Comparison of ENCODE assay signal across 31 cellular contexts in genomic region chr1:4212796-4213195, GRCh38.
"Had no signal": no experiment of that assay in that cellular context is flagged by ENCODE, and none has a peak within 500 bp of the region (broad histone marks: within the 10 kb centered on the region; RNA-seq: fewer than 3 reads in every experiment).

No MANE protein-coding gene starts in this region.

- DNase-seq: activated CD4-positive, alpha-beta memory T cell treated with anti-CD3 and anti-CD28 coated beads, Interleukin-2, amount 10 ng/mL, durations not matched to agents 7 days and 5 days; activated CD4-positive, alpha-beta T cell treated with anti-CD3 and anti-CD28 coated beads for 1 hour; activated CD4-positive, alpha-beta T cell treated with anti-CD3 and anti-CD28 coated beads for 4 hours; activated CD4-positive, alpha-beta T cell treated with anti-CD3 and anti-CD28 coated beads, Interleukin-2, amount 10 ng/mL, durations not matched to agents 7 days and 5 days; activated CD4-positive, alpha-beta T cell treated with anti-CD3 and anti-CD28 coated beads, Interleukin-2, amount 50 U/mL, for 4 hours; activated effector memory CD4-positive, alpha-beta T cell treated with Interleukin-2 at 50 U/mL for 16 hours; activated naive CD4-positive, alpha-beta T cell treated with anti-CD3 and anti-CD28 coated beads for 36 hours; activated naive CD8-positive, alpha-beta T cell treated with anti-CD3 and anti-CD28 coated beads for 36 hours; activated naive CD8-positive, alpha-beta T cell treated with anti-CD3 and anti-CD28 coated beads, Interleukin-2, amount 50 U/mL, for 24 hours; activated T-cell treated with anti-CD3 and anti-CD28 coated beads, Interleukin-2, amount 50 U/mL, for 4 hours; adrenal gland; amygdala; aorta; body of pancreas; central memory CD4-positive, alpha-beta T cell; cerebellar nuclear complex; colonic mucosa; effector CD8-positive, alpha-beta T cell; foreskin keratinocyte; gastrocnemius medialis; glutamatergic neuron; heart left ventricle; T-helper 1 cell; T-helper 17 cell; T1000 had no signal

- H3K27me3 ChIP-seq: adrenal gland, body of pancreas, cardiac muscle cell, colonic mucosa, foreskin keratinocyte, gastrocnemius medialis had no signal

- H3K27ac Mint-ChIP-seq: activated CD4-positive, alpha-beta memory T cell treated with anti-CD3 and anti-CD28 coated beads, Interleukin-2, amount 10 ng/mL, durations not matched to agents 7 days and 5 days; activated CD4-positive, alpha-beta T cell treated with anti-CD3 and anti-CD28 coated beads, Interleukin-2, amount 10 ng/mL, durations not matched to agents 7 days and 5 days; activated naive CD4-positive, alpha-beta T cell treated with anti-CD3 and anti-CD28 coated beads, Interleukin-2, amount 50 U/mL, for 24 hours; activated naive CD8-positive, alpha-beta T cell treated with anti-CD3 and anti-CD28 coated beads for 36 hours; activated naive CD8-positive, alpha-beta T cell treated with anti-CD3 and anti-CD28 coated beads, Interleukin-2, amount 50 U/mL, for 24 hours; activated T-helper 17 cell treated with anti-CD3 and anti-CD28 coated beads, Interleukin-2, amount 50 U/mL, for 72 hours; T-helper 17 cell; T-helper 2 cell treated with Interferon-gamma antibody and Interleukin-4, amounts not matched to agents 5 μg/mL and 100 μg/mL, for 36 hours; WTC11 had no signal

- ATAC-seq: activated naive CD8-positive, alpha-beta T cell treated with anti-CD3 and anti-CD28 coated beads, Interleukin-2, amount 50 U/mL, for 24 hours; activated T-cell treated with anti-CD3 and anti-CD28 coated beads, Interleukin-2, amount 50 U/mL, for 4 hours; activated T-helper 17 cell treated with anti-CD3 and anti-CD28 coated beads, Interleukin-2, amount 50 U/mL, for 72 hours; body of pancreas; esophagus mucosa; foreskin keratinocyte; gastrocnemius medialis; heart left ventricle; T-helper 17 cell; WTC11 had no signal

- H3K27ac ChIP-seq: adrenal gland, body of pancreas, cardiac muscle cell, colonic mucosa, foreskin keratinocyte, gastrocnemius medialis, heart left ventricle had no signal

- H3K9me3 ChIP-seq: adrenal gland, body of pancreas, colonic mucosa, gastrocnemius medialis had no signal

- H3K4me3 ChIP-seq: adrenal gland, body of pancreas, cardiac muscle cell, colonic mucosa, gastrocnemius medialis, heart left ventricle had no signal

- H3K9me3 Mint-ChIP-seq: activated CD4-positive, alpha-beta memory T cell treated with anti-CD3 and anti-CD28 coated beads, Interleukin-2, amount 10 ng/mL, durations not matched to agents 7 days and 5 days; activated CD4-positive, alpha-beta T cell treated with anti-CD3 and anti-CD28 coated beads, Interleukin-2, amount 10 ng/mL, durations not matched to agents 7 days and 5 days; activated naive CD4-positive, alpha-beta T cell treated with anti-CD3 and anti-CD28 coated beads for 36 hours; activated naive CD4-positive, alpha-beta T cell treated with anti-CD3 and anti-CD28 coated beads, Interleukin-2, amount 50 U/mL, for 24 hours; activated naive CD8-positive, alpha-beta T cell treated with anti-CD3 and anti-CD28 coated beads for 36 hours; activated T-cell treated with anti-CD3 and anti-CD28 coated beads, Interleukin-2, amount 50 U/mL, for 4 hours; activated T-helper 17 cell treated with anti-CD3 and anti-CD28 coated beads, Interleukin-2, amount 50 U/mL, for 72 hours; T-helper 2 cell treated with Interferon-gamma antibody and Interleukin-4, amounts not matched to agents 5 μg/mL and 100 μg/mL, for 36 hours had no signal

- H3K36me3 ChIP-seq: adrenal gland, cardiac muscle cell, colonic mucosa, gastrocnemius medialis, heart left ventricle had no signal

- H3K36me3 Mint-ChIP-seq: activated naive CD4-positive, alpha-beta T cell treated with anti-CD3 and anti-CD28 coated beads, Interleukin-2, amount 50 U/mL, for 24 hours; activated naive CD8-positive, alpha-beta T cell treated with anti-CD3 and anti-CD28 coated beads for 36 hours had no signal

- H3K4me3 Mint-ChIP-seq: activated CD4-positive, alpha-beta memory T cell treated with anti-CD3 and anti-CD28 coated beads, Interleukin-2, amount 10 ng/mL, durations not matched to agents 7 days and 5 days; activated CD4-positive, alpha-beta T cell treated with anti-CD3 and anti-CD28 coated beads, Interleukin-2, amount 10 ng/mL, durations not matched to agents 7 days and 5 days; activated naive CD4-positive, alpha-beta T cell treated with anti-CD3 and anti-CD28 coated beads for 36 hours; activated naive CD4-positive, alpha-beta T cell treated with anti-CD3 and anti-CD28 coated beads, Interleukin-2, amount 50 U/mL, for 24 hours; activated naive CD8-positive, alpha-beta T cell treated with anti-CD3 and anti-CD28 coated beads for 36 hours; activated naive CD8-positive, alpha-beta T cell treated with anti-CD3 and anti-CD28 coated beads, Interleukin-2, amount 50 U/mL, for 24 hours; activated T-cell treated with anti-CD3 and anti-CD28 coated beads, Interleukin-2, amount 50 U/mL, for 4 hours; activated T-helper 17 cell treated with anti-CD3 and anti-CD28 coated beads, Interleukin-2, amount 50 U/mL, for 72 hours; T-helper 17 cell; T-helper 2 cell treated with Interferon-gamma antibody and Interleukin-4, amounts not matched to agents 5 μg/mL and 100 μg/mL, for 36 hours; WTC11 had no signal

- H3K4me1 Mint-ChIP-seq: activated CD4-positive, alpha-beta memory T cell treated with anti-CD3 and anti-CD28 coated beads, Interleukin-2, amount 10 ng/mL, durations not matched to agents 7 days and 5 days; activated CD4-positive, alpha-beta T cell treated with anti-CD3 and anti-CD28 coated beads, Interleukin-2, amount 10 ng/mL, durations not matched to agents 7 days and 5 days; activated naive CD4-positive, alpha-beta T cell treated with anti-CD3 and anti-CD28 coated beads, Interleukin-2, amount 50 U/mL, for 24 hours; activated naive CD8-positive, alpha-beta T cell treated with anti-CD3 and anti-CD28 coated beads for 36 hours; activated naive CD8-positive, alpha-beta T cell treated with anti-CD3 and anti-CD28 coated beads, Interleukin-2, amount 50 U/mL, for 24 hours; activated T-helper 17 cell treated with anti-CD3 and anti-CD28 coated beads, Interleukin-2, amount 50 U/mL, for 72 hours; T-helper 17 cell; WTC11 had no signal

- H3K27me3 Mint-ChIP-seq: activated CD4-positive, alpha-beta memory T cell treated with anti-CD3 and anti-CD28 coated beads, Interleukin-2, amount 10 ng/mL, durations not matched to agents 7 days and 5 days; activated CD4-positive, alpha-beta T cell treated with anti-CD3 and anti-CD28 coated beads, Interleukin-2, amount 10 ng/mL, durations not matched to agents 7 days and 5 days had no signal

- H3K4me1 ChIP-seq: adrenal gland, body of pancreas, colonic mucosa, foreskin keratinocyte, gastrocnemius medialis, heart left ventricle had no signal
